1 cellular context compared by ENCODE assay signal in genomic region chr17:59651346-59651745, GRCh38.
TF ChIP-seq lines count a peak whose summit lies in the region.

No MANE protein-coding gene starts in this region.

TF ChIP-seq in WTC11, 78 proteins besides CTCF, POLR2A, EP300 and RAD21 (continued from another document):
- no peak for TF ChIP-seq MLX (CRISPR knock-in tag; IDR thresholded peaks at IDR 0.05)
- TF ChIP-seq, protein P1, sequence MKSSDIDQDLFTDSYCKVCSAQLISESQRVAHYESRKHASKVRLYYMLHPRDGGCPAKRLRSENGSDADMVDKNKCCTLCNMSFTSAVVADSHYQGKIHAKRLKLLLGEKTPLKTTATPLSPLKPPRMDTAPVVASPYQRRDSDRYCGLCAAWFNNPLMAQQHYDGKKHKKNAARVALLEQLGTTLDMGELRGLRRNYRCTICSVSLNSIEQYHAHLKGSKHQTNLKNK (CRISPR knock-in tag; IDR thresholded peaks at IDR 0.05) = no peak
- TF ChIP-seq ZNF423 (CRISPR knock-in tag; IDR thresholded peaks at IDR 0.05) = no peak
- no peak for TF ChIP-seq HMGA2 (CRISPR knock-in tag; IDR thresholded peaks at IDR 0.05)
- TF ChIP-seq ATF1 (CRISPR knock-in tag; IDR thresholded peaks at IDR 0.05) = no peak
- TF ChIP-seq, protein P2, sequence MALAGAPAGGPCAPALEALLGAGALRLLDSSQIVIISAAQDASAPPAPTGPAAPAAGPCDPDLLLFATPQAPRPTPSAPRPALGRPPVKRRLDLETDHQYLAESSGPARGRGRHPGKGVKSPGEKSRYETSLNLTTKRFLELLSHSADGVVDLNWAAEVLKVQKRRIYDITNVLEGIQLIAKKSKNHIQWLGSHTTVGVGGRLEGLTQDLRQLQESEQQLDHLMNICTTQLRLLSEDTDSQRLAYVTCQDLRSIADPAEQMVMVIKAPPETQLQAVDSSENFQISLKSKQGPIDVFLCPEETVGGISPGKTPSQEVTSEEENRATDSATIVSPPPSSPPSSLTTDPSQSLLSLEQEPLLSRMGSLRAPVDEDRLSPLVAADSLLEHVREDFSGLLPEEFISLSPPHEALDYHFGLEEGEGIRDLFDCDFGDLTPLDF (CRISPR knock-in tag; IDR thresholded peaks at IDR 0.05) = no peak
- TF ChIP-seq ZNF263 (CRISPR knock-in tag; IDR thresholded peaks at IDR 0.05; ENCODE audit: low read depth) = no peak
- no peak for TF ChIP-seq PREB (CRISPR knock-in tag; IDR thresholded peaks at IDR 0.05; ENCODE audit: borderline replicate concordance)
